Comparison of ENCODE assay signal across 7 cellular contexts in the genomic region with DNA sequence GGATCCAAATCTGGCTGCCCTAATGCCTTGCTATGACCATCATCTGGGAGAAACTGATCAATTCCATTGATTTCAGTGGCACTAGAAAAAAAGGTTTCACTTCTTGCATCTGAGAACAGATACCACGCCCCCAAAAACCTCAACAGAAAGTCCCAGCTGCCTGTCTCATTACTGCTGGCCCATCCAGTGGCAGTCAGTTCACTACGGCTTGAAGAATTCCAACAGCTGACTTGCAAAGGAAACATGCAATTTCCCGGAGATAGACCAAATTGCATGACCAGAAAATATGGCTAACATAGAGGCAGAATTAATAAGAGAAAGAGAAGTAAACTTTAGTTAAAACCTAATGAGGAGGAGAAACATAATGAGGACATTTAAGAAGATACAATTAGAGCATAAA. TPM values are rescaled to one million over a fixed set of nuclear protein-coding genes. Genes with fewer than 3 reads are reported as not detected.
DNase-seq lines count a peak whose midpoint lies in the region; ATAC-seq and TF ChIP-seq lines count a peak whose summit lies in the region.

No MANE protein-coding gene starts in this region.

- no peak overlapping the region for H3K27ac ChIP-seq in endodermal cell (ENCODE audit: low read depth, low read length)
- no peak overlapping the region for H3K27ac ChIP-seq in esophagus squamous epithelium

- no peak overlapping the region for H3K9ac ChIP-seq in endodermal cell (ENCODE audit: extremely low read depth, low read length, poor library complexity, severe bottlenecking)

- no peaks in the 10 kb centered on the region for H3K27me3 ChIP-seq in endodermal cell (ENCODE audit: control insufficient read depth, insufficient read depth, low read length, poor library complexity, severe bottlenecking)
- H3K27me3 ChIP-seq in esophagus squamous epithelium, result no peaks in the 10 kb centered on the region

- no peaks in the 10 kb centered on the region for H3K36me3 ChIP-seq in endodermal cell (ENCODE audit: control insufficient read depth, insufficient read depth, low read length)
- no peaks in the 10 kb centered on the region for H3K36me3 ChIP-seq in esophagus squamous epithelium

- DNase-seq in T-helper 2 cell treated with Interferon-gamma antibody and Interleukin-4, amounts not matched to agents 5 μg/mL and 100 μg/mL, for 36 hours (ENCODE audit: low spot score), result peak; percentile 27
- DNase-seq in renal cortical epithelial cell (ENCODE audit: low read depth), result peak; percentile 57
- DNase-seq in SKM-1 (lab: John Stamatoyannopoulos, UW; ENCODE audit: unreplicated experiment), result no peak
- no peak for DNase-seq in endodermal cell
- DNase-seq in esophagus squamous epithelium (lab: John Stamatoyannopoulos, UW), result no peak

- WGBS in endodermal cell (ENCODE audit: insufficient coverage in 1 of 2, insufficient read length in 1 of 2), 2 experiments, result 92 to 100% methylated on average over 3 of the region's 3 CpGs
- WGBS in esophagus squamous epithelium, 2 donors, result 52 to 59% methylated on average over 3 of the region's 3 CpGs

- H3K27me3 Mint-ChIP-seq in T-helper 2 cell treated with Interferon-gamma antibody and Interleukin-4, amounts not matched to agents 5 μg/mL and 100 μg/mL, for 36 hours (ENCODE audit: low read depth), result peaks cover 5% of the 10 kb centered on the region
- no peaks in the 10 kb centered on the region for H3K27me3 Mint-ChIP-seq in endodermal cell (ENCODE audit: insufficient read depth)

- H3K4me3 ChIP-seq in endodermal cell (ENCODE audit: low read length) (no peak overlapping the region), esophagus squamous epithelium (no peak overlapping the region)

- intact Hi-C loops in esophagus squamous epithelium (cut with DNase I), result no loop called here

- no peak overlapping the region for H3K4me3 Mint-ChIP-seq in T-helper 2 cell treated with Interferon-gamma antibody and Interleukin-4, amounts not matched to agents 5 μg/mL and 100 μg/mL, for 36 hours
- H3K4me3 Mint-ChIP-seq in endodermal cell, result no peak overlapping the region

- H3K4me1 Mint-ChIP-seq in T-helper 2 cell treated with Interferon-gamma antibody and Interleukin-4, amounts not matched to agents 5 μg/mL and 100 μg/mL, for 36 hours (ENCODE audit: low read depth), result peaks cover 6% of the 10 kb centered on the region
- H3K4me1 Mint-ChIP-seq in endodermal cell, result peaks cover 2% of the 10 kb centered on the region

- H3K9me3 ChIP-seq in endodermal cell (ENCODE audit: control insufficient read depth, low read length) (no peaks in the 10 kb centered on the region), esophagus squamous epithelium (no peaks in the 10 kb centered on the region)

- H3K36me3 Mint-ChIP-seq in T-helper 2 cell treated with Interferon-gamma antibody and Interleukin-4, amounts not matched to agents 5 μg/mL and 100 μg/mL, for 36 hours (ENCODE audit: low read depth), result no peaks in the 10 kb centered on the region
- no peaks in the 10 kb centered on the region for H3K36me3 Mint-ChIP-seq in endodermal cell (ENCODE audit: low read depth)

- TF ChIP-seq POLR2A in esophagus squamous epithelium (IDR thresholded peaks at IDR 0.05), result no peak

- ATAC-seq in GM18909 (IDR thresholded peaks at IDR 0.05; ENCODE audit: poor library complexity, unreplicated experiment) (peak; percentile 78), HG02642 (IDR thresholded peaks at IDR 0.05; ENCODE audit: poor library complexity, unreplicated experiment) (peak; percentile 85)

- TF ChIP-seq CTCF in endodermal cell (conservative IDR thresholded peaks at IDR 0.05) (no peak), esophagus squamous epithelium (IDR thresholded peaks at IDR 0.05) (no peak)

- H3K27ac Mint-ChIP-seq in T-helper 2 cell treated with Interferon-gamma antibody and Interleukin-4, amounts not matched to agents 5 μg/mL and 100 μg/mL, for 36 hours, result no peak overlapping the region
- H3K27ac Mint-ChIP-seq in endodermal cell, result no peak overlapping the region

- no peaks in the 10 kb centered on the region for H3K4me1 ChIP-seq in endodermal cell (ENCODE audit: control insufficient read depth, insufficient read depth, low read length)
- no peaks in the 10 kb centered on the region for H3K4me1 ChIP-seq in esophagus squamous epithelium

- no peaks in the 10 kb centered on the region for H3K9me3 Mint-ChIP-seq in T-helper 2 cell treated with Interferon-gamma antibody and Interleukin-4, amounts not matched to agents 5 μg/mL and 100 μg/mL, for 36 hours
- H3K9me3 Mint-ChIP-seq in endodermal cell, result no peaks in the 10 kb centered on the region

RNA-seq across cellular contexts. Expression of a gene that starts 48.6 kb away (rescaled TPM):
- total RNA-seq in renal cortical epithelial cell (503 and 699 TPM in 2 replicates), endodermal cell (10 to 100 TPM; 20.0 to 22.4 TPM), esophagus squamous epithelium (100 to 1,000 TPM in 1 of 4 donors, 10 to 100 TPM in 3; 31.4 to 131 (median 46.7) TPM)
- polyA plus RNA-seq in endodermal cell (2013, experiment 1 of 2), result 20.5 TPM
- 19.2 TPM for polyA plus RNA-seq in endodermal cell (2013, experiment 2 of 2)

Comparison
In these comparisons a context has a peak if more than half of its experiments do, and no peak if none do; other contexts are left out.
1. DNase-seq: peak in T-helper 2 cell treated with Interferon-gamma antibody and Interleukin-4, amounts not matched to agents 5 μg/mL and 100 μg/mL, for 36 hours (single experiment) and renal cortical epithelial cell (single experiment); none in SKM-1 (single experiment), endodermal cell (single experiment) and esophagus squamous epithelium (single experiment).